ENCODE assay signal across 9 cellular contexts in genomic region chr9:14661421-14662059, GRCh38. TPM values are rescaled to one million over a fixed set of nuclear protein-coding genes. Genes with fewer than 3 reads are reported as not detected.
DNase-seq lines count a peak whose midpoint lies in the region; ATAC-seq and TF ChIP-seq lines count a peak whose summit lies in the region.
"Had no signal": no experiment of that assay in that cellular context is flagged by ENCODE, and none has a peak within 500 bp of the region (broad histone marks: within the 10 kb centered on the region; RNA-seq: fewer than 3 reads in every experiment).

No MANE protein-coding gene starts in this region.

- no peaks in the 10 kb centered on the region for H3K4me1 ChIP-seq in stomach

- no peak overlapping the region for H3K4me3 ChIP-seq in neural cell (ENCODE audit: low read length)
- H3K4me3 ChIP-seq in stomach, result no peak overlapping the region

- H3K9me3 ChIP-seq in neural cell (ENCODE audit: low read length), result no peaks in the 10 kb centered on the region
- H3K9me3 ChIP-seq in stomach, result no peaks in the 10 kb centered on the region

- CTCF ChIA-PET in activated naive CD4-positive, alpha-beta T cell treated with anti-CD3 and anti-CD28 coated beads for 36 hours (lab: Charles Lee), result interaction anchor here (0.6 to 1.8 kb wide), 12 partner anchors 9 to 1234 kb away, joined by 3 to 7 read pairs (median 3); no protein-coding TSS in a partner anchor

- no peak overlapping the region for H2AFZ ChIP-seq in neural cell (ENCODE audit: low read depth, low read length)

- H3K27me3 ChIP-seq in neural cell (ENCODE audit: insufficient read depth, low read depth, low read length) (no peaks in the 10 kb centered on the region), stomach (no peaks in the 10 kb centered on the region)

- intact Hi-C loops in stomach (cut with DNase I; ENCODE audit: low total_unique reads), result no loop called here
- intact Hi-C loops in activated naive CD4-positive, alpha-beta T cell treated with anti-CD3 and anti-CD28 coated beads for 36 hours (cut with micrococcal nuclease), result loop anchor here (5.0 kb wide), 1 partner anchor 309 kb away; no protein-coding TSS in a partner anchor

- no peak overlapping the region for H3K27ac Mint-ChIP-seq in activated naive CD4-positive, alpha-beta T cell treated with anti-CD3 and anti-CD28 coated beads for 36 hours
- H3K27ac Mint-ChIP-seq: activated naive CD8-positive, alpha-beta T cell had no signal

- WGBS in stomach, 5 donors, result 54 to 60% (median 56%) methylated on average over 3 of the region's 3 CpGs

- peak; percentile 71 for TF ChIP-seq RAD21 in neural cell (conservative IDR thresholded peaks at IDR 0.05)

- H3K4me3 Mint-ChIP-seq in activated naive CD4-positive, alpha-beta T cell treated with anti-CD3 and anti-CD28 coated beads for 36 hours, result no peak overlapping the region
- H3K4me3 Mint-ChIP-seq: activated naive CD8-positive, alpha-beta T cell had no signal

- H3K9me2 ChIP-seq in neural cell (ENCODE audit: insufficient read depth, low read length), result no peaks in the 10 kb centered on the region

- peak; percentile 75 for ATAC-seq in GM18517 (IDR thresholded peaks at IDR 0.05; ENCODE audit: unreplicated experiment)

- no peaks in the 10 kb centered on the region for H3K27me3 Mint-ChIP-seq in activated naive CD4-positive, alpha-beta T cell treated with anti-CD3 and anti-CD28 coated beads for 36 hours (ENCODE audit: low read depth)
- H3K27me3 Mint-ChIP-seq: activated naive CD8-positive, alpha-beta T cell had no signal

- H3K9ac ChIP-seq in neural cell (ENCODE audit: low read length), result no peak overlapping the region

- no peaks in the 10 kb centered on the region for H4K20me1 ChIP-seq in neural cell (ENCODE audit: insufficient read depth)

- no peak for TF ChIP-seq POLR2A in stomach (IDR thresholded peaks at IDR 0.05)

- H3F3A ChIP-seq in neural cell (ENCODE audit: insufficient read depth, low read length, poor library complexity, severe bottlenecking), result no peaks in the 10 kb centered on the region

- no peaks in the 10 kb centered on the region for H3K79me2 ChIP-seq in neural cell (replicated peaks; ENCODE audit: insufficient read depth, low read length)

- TF ChIP-seq EP300 in neural cell (conservative IDR thresholded peaks at IDR 0.05; ENCODE audit: poor library complexity, severe bottlenecking) (no peak), stomach (IDR thresholded peaks at IDR 0.05) (no peak)

- no peak overlapping the region for H3K27ac ChIP-seq in neural cell (ENCODE audit: low read length)
- H3K27ac ChIP-seq in stomach, result no peak overlapping the region

- TF ChIP-seq CTCF in neural cell (IDR thresholded peaks at IDR 0.05; ENCODE audit: poor library complexity, severe bottlenecking) (peak; percentile 73), stomach (IDR thresholded peaks at IDR 0.05) (peak in 3 of 7 experiments; percentile 11 to 30 (median 21))

- peaks cover 2% of the 10 kb centered on the region for H3K9me3 Mint-ChIP-seq in activated naive CD4-positive, alpha-beta T cell treated with anti-CD3 and anti-CD28 coated beads for 36 hours

- DNase-seq in A172 (ENCODE audit: low spot score) (peak; percentile 10), NCI-H2227 (lab: John Stamatoyannopoulos, UW; ENCODE audit: unreplicated experiment) (peak; percentile 59), cerebellar cortex (ENCODE audit: low spot score) (peak; percentile 67), stomach (no peak), GDM1 (lab: John Stamatoyannopoulos, UW) (no peak)
- DNase-seq in activated naive CD4-positive, alpha-beta T cell treated with anti-CD3 and anti-CD28 coated beads for 36 hours, result no peak

- peaks cover 26% of the 10 kb centered on the region for H3K36me3 Mint-ChIP-seq in activated naive CD4-positive, alpha-beta T cell treated with anti-CD3 and anti-CD28 coated beads for 36 hours (ENCODE audit: low read depth)

- H3K36me3 ChIP-seq in neural cell (ENCODE audit: insufficient read depth, low read length), result no peaks in the 10 kb centered on the region
- peaks cover 0 to 20% (median 8%) of the 10 kb centered on the region in 4 donors for H3K36me3 ChIP-seq in stomach

- no peaks in the 10 kb centered on the region for H3K4me1 Mint-ChIP-seq in activated naive CD4-positive, alpha-beta T cell treated with anti-CD3 and anti-CD28 coated beads for 36 hours (ENCODE audit: low read depth)

- no peak overlapping the region for H3K4me2 ChIP-seq in neural cell (ENCODE audit: low read length)

TF ChIP-seq in neural cell, 6 proteins besides CTCF, POLR2A, EP300 and RAD21:
- TF ChIP-seq MXI1 (conservative IDR thresholded peaks at IDR 0.05; ENCODE audit: poor library complexity, severe bottlenecking) (no peak), SMC3 (conservative IDR thresholded peaks at IDR 0.05; ENCODE audit: poor library complexity) (peak; percentile 67)
TF ChIP-seq in neural cell: peak in this region for 1.

RNA-seq across cellular contexts. Expression of gene ZDHHC21, which starts 31.7 kb away (rescaled TPM):
- total RNA-seq in A172 (2014; rRNA removed; shearing (Covaris generic)), result 5.8 and 11.1 TPM in 2 replicates
- 19.4 and 19.8 TPM in 2 replicates for polyA plus RNA-seq in neural cell
- polyA minus RNA-seq in neural cell, result 46.5 and 50.4 TPM in 2 replicates
- total RNA-seq in stomach, result 10 to 100 TPM in 2 of 5 donors, 1 to 10 TPM in 3; 4.1 to 33.4 (median 7.0) TPM
- 1 to 10 TPM; 1.2 to 3.3 (median 1.9) TPM for polyA plus RNA-seq in stomach
- total RNA-seq in activated naive CD4-positive, alpha-beta T cell treated with anti-CD3 and anti-CD28 coated beads for 36 hours, result 1 to 10 TPM; 3.5 to 3.8 TPM

Comparison
In these comparisons a context has a peak if more than half of its experiments do, and no peak if none do; other contexts are left out.
1. DNase-seq: peak in A172 (single experiment), NCI-H2227 (single experiment) and cerebellar cortex (single experiment); none in stomach (single experiment), GDM1 (single experiment) and activated naive CD4-positive, alpha-beta T cell treated with anti-CD3 and anti-CD28 coated beads for 36 hours (single experiment).